1 cellular context compared by ENCODE assay signal in the genomic region with DNA sequence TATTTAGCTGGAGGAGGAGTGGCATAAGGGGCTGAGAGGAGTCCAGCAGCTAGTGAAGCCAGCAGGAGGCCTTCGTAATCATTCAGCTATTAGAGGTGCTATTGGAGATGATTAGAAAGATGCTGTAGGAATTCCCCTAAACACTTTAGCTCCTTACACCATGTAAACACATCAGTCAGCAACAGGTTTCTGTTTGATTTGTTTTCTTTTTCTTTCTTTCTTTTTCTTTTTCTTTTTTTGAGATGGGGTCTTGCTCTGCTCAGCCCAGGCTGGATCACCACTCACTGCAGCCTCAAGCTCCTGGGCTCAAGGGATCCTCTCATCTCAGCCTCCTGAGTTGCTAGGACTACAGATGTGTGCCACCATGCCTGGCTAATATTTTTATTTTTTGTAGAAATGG.
TF ChIP-seq lines count a peak whose summit lies in the region.

No MANE protein-coding gene starts in this region.

TF ChIP-seq in HEK293, 187 proteins besides CTCF, POLR2A, EP300 and RAD21 (continued from another document):
- TF ChIP-seq ZNF169 (tag by site-specific recombination; IDR thresholded peaks at IDR 0.05) (no peak), KLF16 (tag by site-specific recombination; IDR thresholded peaks at IDR 0.05) (no peak), PBX3 (CRISPR knock-in tag; IDR thresholded peaks at IDR 0.05) (no peak), ZNF791 (tag by site-specific recombination; IDR thresholded peaks at IDR 0.05) (no peak), YY2 (tag by site-specific recombination; IDR thresholded peaks at IDR 0.05) (no peak)
